In genomic region chr3:142279965-142280590, GRCh38 we compare ENCODE assay signal across 8 cellular contexts. TPM values are rescaled to one million over a fixed set of nuclear protein-coding genes. Genes with fewer than 3 reads are reported as not detected.
DNase-seq lines count a peak whose midpoint lies in the region; ATAC-seq and TF ChIP-seq lines count a peak whose summit lies in the region.

No MANE protein-coding gene starts in this region.

- no peaks in the 10 kb centered on the region for H3K4me1 ChIP-seq in CD8-positive, alpha-beta T cell (ENCODE audit: insufficient read depth, low read length)
- no peaks in the 10 kb centered on the region for H3K4me1 ChIP-seq in testis

- H3K4me3 Mint-ChIP-seq in CD8-positive, alpha-beta T cell = no peak overlapping the region
- H3K4me3 Mint-ChIP-seq in endothelial cell (ENCODE audit: unreplicated experiment) = no peak overlapping the region

- no peak overlapping the region for H3K27ac ChIP-seq in CD8-positive, alpha-beta T cell (ENCODE audit: low read depth, low read length)
- H3K27ac ChIP-seq in VCaP (no peak overlapping the region), testis (peak overlapping the region in 1 of 2 donors; percentile 2)

- H3K27ac Mint-ChIP-seq in CD8-positive, alpha-beta T cell = no peak overlapping the region
- no peak overlapping the region for H3K27ac Mint-ChIP-seq in endothelial cell (ENCODE audit: unreplicated experiment)

- CTCF ChIA-PET in CD8-positive, alpha-beta T cell (lab: Charles Lee) = interaction anchor here (0.6 to 4.3 kb wide), 25 partner anchors 10 to 482 kb away, joined by 3 to 35 read pairs (median 4); partner anchors contain the start of gene TFDP2

- DNase-seq in CD8-positive, alpha-beta T cell = peak in 5 of 7 experiments; percentile 15 to 53 (median 26)
- peak; percentile 37 for DNase-seq in GM19238 (ENCODE audit: insufficient read length, low spot score)
- peak; percentile 76 to 92 for DNase-seq in NCI-H446 (lab: John Stamatoyannopoulos, UW)
- peak; percentile 41 for DNase-seq in endothelial cell (ENCODE audit: low spot score)
- DNase-seq in midbrain (lab: John Stamatoyannopoulos, UW) = peak; percentile 74
- peak; percentile 81 for DNase-seq in testis

- POLR2A ChIA-PET in CD8-positive, alpha-beta T cell (lab: Charles Lee) = no interaction called here

- peaks cover 5% of the 10 kb centered on the region for H3K27me3 Mint-ChIP-seq in CD8-positive, alpha-beta T cell (ENCODE audit: low read depth)
- no peaks in the 10 kb centered on the region for H3K27me3 Mint-ChIP-seq in endothelial cell (ENCODE audit: unreplicated experiment)

- peaks cover 11% of the 10 kb centered on the region for H3K4me1 Mint-ChIP-seq in CD8-positive, alpha-beta T cell (ENCODE audit: low read depth)
- no peaks in the 10 kb centered on the region for H3K4me1 Mint-ChIP-seq in endothelial cell (ENCODE audit: unreplicated experiment)

- H3K36me3 Mint-ChIP-seq in CD8-positive, alpha-beta T cell = no peaks in the 10 kb centered on the region
- no peaks in the 10 kb centered on the region for H3K36me3 Mint-ChIP-seq in endothelial cell (ENCODE audit: low read depth, unreplicated experiment)

- H3K4me3 ChIP-seq in CD8-positive, alpha-beta T cell (ENCODE audit: low read depth, low read length) = no peak overlapping the region
- no peak overlapping the region for H3K4me3 ChIP-seq in testis

- H3K27me3 ChIP-seq in CD8-positive, alpha-beta T cell (ENCODE audit: insufficient read depth, low read length) = no peaks in the 10 kb centered on the region
- H3K27me3 ChIP-seq in testis = no peaks in the 10 kb centered on the region

- no peak for TF ChIP-seq POLR2A in testis (IDR thresholded peaks at IDR 0.05)

- intact Hi-C loops in CD8-positive, alpha-beta T cell (cut with DNase I, micrococcal nuclease) = loop anchor here (1.0 to 5.0 kb wide), 8 partner anchors 99 to 703 kb away; partner anchors contain the start of gene RNF7 (in 2 of the 2)
- intact Hi-C loops in testis (cut with DNase I; ENCODE audit: low total_unique reads) = no loop called here

- no peaks in the 10 kb centered on the region for H3K36me3 ChIP-seq in CD8-positive, alpha-beta T cell (ENCODE audit: insufficient read depth, low read length)
- H3K36me3 ChIP-seq in testis (ENCODE audit: low read depth, missing control alignments) = no peaks in the 10 kb centered on the region

- TF ChIP-seq CTCF in CD8-positive, alpha-beta T cell (IDR thresholded peaks at IDR 0.05) = peak; percentile 70
- peak; percentile 67 for TF ChIP-seq CTCF in VCaP (conservative IDR thresholded peaks at IDR 0.05)
- TF ChIP-seq CTCF in endothelial cell (IDR thresholded peaks at IDR 0.05; ENCODE audit: unreplicated experiment) = peak; percentile 38
- TF ChIP-seq CTCF in testis (IDR thresholded peaks at IDR 0.05) = peak; percentile 42 to 75 (median 50)

- 35 to 36% methylated on average over 5 of the region's 5 CpGs for WGBS in testis, 2 donors

- H3K9me3 Mint-ChIP-seq in CD8-positive, alpha-beta T cell = no peaks in the 10 kb centered on the region
- H3K9me3 Mint-ChIP-seq in endothelial cell (ENCODE audit: unreplicated experiment) = no peaks in the 10 kb centered on the region

- peak; percentile 74 for ATAC-seq in CD8-positive, alpha-beta T cell
- ATAC-seq in HG03469 (IDR thresholded peaks at IDR 0.05; ENCODE audit: unreplicated experiment) = peak; percentile 70

- no peaks in the 10 kb centered on the region for H3K9me3 ChIP-seq in CD8-positive, alpha-beta T cell (ENCODE audit: low read length)
- no peaks in the 10 kb centered on the region for H3K9me3 ChIP-seq in testis

RNA-seq across cellular contexts. Expression of gene GK5, which starts 54.7 kb away (rescaled TPM):
- total RNA-seq in CD8-positive, alpha-beta T cell = 10 to 100 TPM in 1 of 2 experiments, 1 to 10 TPM in 1; 10.0 to 12.6 TPM
- total RNA-seq in endothelial cell (ENCODE audit: unreplicated experiment) (11.0 TPM), testis (10 to 100 TPM; 39.3 to 56.0 TPM)
- 13.2 TPM for polyA plus RNA-seq in testis (ENCODE audit: insufficient read depth, low read depth, low replicate concordance)

Comparison
In these comparisons a context has a peak if more than half of its experiments do, and no peak if none do; other contexts are left out.
1. DNase-seq: peak in every context shown above with its lines; median percentile 84 in NCI-H446; 81 in testis; 74 in midbrain; 41 in endothelial cell; 37 in GM19238; 26 in CD8-positive, alpha-beta T cell.